22 cellular contexts compared by ENCODE assay signal in the genomic region with DNA sequence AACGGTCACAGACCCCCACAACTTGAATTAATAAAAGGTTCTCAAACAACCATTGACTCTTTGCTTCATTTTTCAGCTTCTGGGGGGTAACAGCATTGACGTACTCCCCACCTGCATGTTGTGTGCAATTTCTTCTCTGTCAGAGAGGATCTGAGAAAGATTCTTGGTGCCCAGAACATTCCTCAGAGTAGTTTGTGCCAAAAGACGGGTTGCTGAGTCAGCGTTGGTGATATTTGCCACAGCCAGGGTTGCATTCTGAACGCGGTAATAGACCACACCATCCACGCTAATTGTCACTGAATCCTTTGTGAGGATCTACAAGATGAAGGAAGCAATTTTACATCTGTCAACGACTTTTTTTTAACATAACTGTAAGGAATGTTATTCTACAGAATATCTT. TPM values are rescaled to one million over a fixed set of nuclear protein-coding genes. Genes with fewer than 3 reads are reported as not detected.
DNase-seq lines count a peak whose midpoint lies in the region; ATAC-seq and TF ChIP-seq lines count a peak whose summit lies in the region.
"Had no signal": no experiment of that assay in that cellular context is flagged by ENCODE, and none has a peak within 500 bp of the region (broad histone marks: within the 10 kb centered on the region; RNA-seq: fewer than 3 reads in every experiment).

No MANE protein-coding gene starts in this region.

- H3K36me3 ChIP-seq in muscle layer of colon (ENCODE audit: insufficient read depth, low read length) (peaks cover 52% of the 10 kb centered on the region), spleen (peaks cover 0 to 99% (median 69%) of the 10 kb centered on the region in 6 donors)
- H3K36me3 ChIP-seq: colonic mucosa had no signal

- H3K4me1 Mint-ChIP-seq in activated CD8-positive, alpha-beta T cell treated with anti-CD3 and anti-CD28 coated beads, Interleukin-2, amount 10 ng/mL, durations not matched to agents 7 days and 5 days (ENCODE audit: low read depth) = peaks cover 30% of the 10 kb centered on the region
- peaks cover 31% of the 10 kb centered on the region for H3K4me1 Mint-ChIP-seq in activated CD8-positive, alpha-beta T cell treated with anti-CD3 and anti-CD28 coated beads for 36 hours (ENCODE audit: low read depth)

- POLR2A ChIA-PET in activated CD8-positive, alpha-beta T cell treated with anti-CD3 and anti-CD28 coated beads, Interleukin-2, amount 10 ng/mL, durations not matched to agents 7 days and 5 days (lab: Charles Lee) = no interaction called here
- POLR2A ChIA-PET in activated CD8-positive, alpha-beta T cell treated with anti-CD3 and anti-CD28 coated beads for 36 hours (lab: Charles Lee) = interaction anchor here (1.0 kb wide), 2 partner anchors 8 to 29 kb away, joined by 3 to 4 read pairs; no protein-coding TSS in a partner anchor

- no peaks in the 10 kb centered on the region for H3K27me3 Mint-ChIP-seq in activated CD8-positive, alpha-beta T cell treated with anti-CD3 and anti-CD28 coated beads, Interleukin-2, amount 10 ng/mL, durations not matched to agents 7 days and 5 days (ENCODE audit: low read depth)
- H3K27me3 Mint-ChIP-seq in activated CD8-positive, alpha-beta T cell treated with anti-CD3 and anti-CD28 coated beads for 36 hours = no peaks in the 10 kb centered on the region

- H3K27me3 ChIP-seq in muscle layer of colon (ENCODE audit: control insufficient read depth in 1 of 2, insufficient read depth in 2 of 2, low read length in 2 of 2) = no peaks in the 10 kb centered on the region
- H3K27me3 ChIP-seq in spleen (replicated peaks in 1 of 7) = no peaks in the 10 kb centered on the region
- H3K27me3 ChIP-seq: BE2C, colonic mucosa, upper lobe of left lung had no signal

- H3K9ac ChIP-seq in muscle layer of colon (ENCODE audit: low read length) = no peak overlapping the region

- ATAC-seq in activated CD8-positive, alpha-beta T cell treated with anti-CD3 and anti-CD28 coated beads, Interleukin-2, amount 10 ng/mL, durations not matched to agents 7 days and 5 days = no peak
- no peak for ATAC-seq in activated CD8-positive, alpha-beta T cell treated with anti-CD3 and anti-CD28 coated beads for 36 hours
- no peak for ATAC-seq in GM21367 (IDR thresholded peaks at IDR 0.05; ENCODE audit: unreplicated experiment)
- ATAC-seq in activated CD4-positive, CD25-positive, alpha-beta regulatory T cell treated with anti-CD3 and anti-CD28 coated beads, Interleukin-2, amount 50 U/mL, for 24 hours = no peak
- ATAC-seq: left ventricle myocardium superior; mucosa of descending colon; stimulated activated naive CD8-positive, alpha-beta T cell treated with anti-CD3 and anti-CD28 coated beads, Interleukin-15, Interleukin-2, amounts not matched to agents 100 U/mL and 50 U/mL, for 24 hours had no signal

- TF ChIP-seq POLR2A in spleen (IDR thresholded peaks at IDR 0.05) = no peak

- CTCF ChIA-PET in activated CD8-positive, alpha-beta T cell treated with anti-CD3 and anti-CD28 coated beads, Interleukin-2, amount 10 ng/mL, durations not matched to agents 7 days and 5 days (lab: Charles Lee) = interaction anchor here (0.7 to 4.5 kb wide), 5 partner anchors 10 to 71 kb away, joined by 3 to 24 read pairs (median 3); no protein-coding TSS in a partner anchor
- CTCF ChIA-PET in activated CD8-positive, alpha-beta T cell treated with anti-CD3 and anti-CD28 coated beads for 36 hours (lab: Charles Lee) = interaction anchor here (2.8 to 2.9 kb wide), 2 partner anchors 29 to 51 kb away, joined by 11 to 21 read pairs; no protein-coding TSS in a partner anchor

- H3K27ac ChIP-seq in muscle layer of colon (ENCODE audit: low read depth, low read length) = peak overlapping the region; percentile 31
- H3K27ac ChIP-seq in spleen = peak overlapping the region in 5 of 8 donors; percentile 7 to 97 (median 97)
- H3K27ac ChIP-seq: 22Rv1, colonic mucosa, RWPE1 had no signal

- no peak for TF ChIP-seq CTCF in activated CD8-positive, alpha-beta T cell treated with anti-CD3 and anti-CD28 coated beads for 36 hours (IDR thresholded peaks at IDR 0.05)
- TF ChIP-seq CTCF in spleen (IDR thresholded peaks at IDR 0.05 in 8 of 11, conservative IDR thresholded peaks at IDR 0.05 in 3 of 11) = no peak

- DNase-seq in activated CD8-positive, alpha-beta T cell treated with anti-CD3 and anti-CD28 coated beads, Interleukin-2, amount 10 ng/mL, durations not matched to agents 7 days and 5 days = peak; percentile 11
- no peak for DNase-seq in activated CD8-positive, alpha-beta T cell treated with anti-CD3 and anti-CD28 coated beads for 36 hours
- DNase-seq in amniotic epithelial cell (ENCODE audit: low read depth) (peak; percentile 64), spleen (no peak)
- no peak for DNase-seq in stimulated activated CD4-positive, alpha-beta T cell treated with anti-CD3 and anti-CD28 coated beads, Interleukin-4, amount 100 ng/mL, for 1 hour
- DNase-seq: activated CD4-positive, CD25-positive, alpha-beta regulatory T cell treated with anti-CD3 and anti-CD28 coated beads, Interleukin-2, amount 50 U/mL, for 72 hours; activated naive CD4-positive, alpha-beta T cell treated with anti-CD3 and anti-CD28 coated beads, Interleukin-2, amount 50 U/mL, for 16 hours; BE2C; colonic mucosa; DMS79 treated with DMSO at 0.1 percent for 48 hours; left ventricle myocardium superior; mucosa of descending colon; NCI-H1417; NCI-H510A treated with DMSO at 0.1 percent for 48 hours; occipital lobe; stimulated activated naive CD8-positive, alpha-beta T cell treated with anti-CD3 and anti-CD28 coated beads, Interleukin-15, Interleukin-2, amounts not matched to agents 100 U/mL and 50 U/mL, for 24 hours; upper lobe of left lung had no signal

- no peaks in the 10 kb centered on the region for H3K9me3 Mint-ChIP-seq in activated CD8-positive, alpha-beta T cell treated with anti-CD3 and anti-CD28 coated beads, Interleukin-2, amount 10 ng/mL, durations not matched to agents 7 days and 5 days (ENCODE audit: insufficient read depth)
- H3K9me3 Mint-ChIP-seq in activated CD8-positive, alpha-beta T cell treated with anti-CD3 and anti-CD28 coated beads for 36 hours = no peaks in the 10 kb centered on the region

- 80 to 90% (median 82%) methylated on average over 8 of the region's 8 CpGs for WGBS in spleen, 5 donors

- H3K4me3 ChIP-seq in muscle layer of colon (ENCODE audit: low read depth in 1 of 2, low read length in 2 of 2) (no peak overlapping the region), spleen (no peak overlapping the region)
- H3K4me3 ChIP-seq: colonic mucosa, mucosa of descending colon, upper lobe of left lung had no signal

- no peaks in the 10 kb centered on the region for H3K9me3 ChIP-seq in muscle layer of colon (ENCODE audit: low read length)
- H3K9me3 ChIP-seq in spleen = no peaks in the 10 kb centered on the region
- H3K9me3 ChIP-seq: BE2C, colonic mucosa, mucosa of descending colon, upper lobe of left lung had no signal

- H3K27ac Mint-ChIP-seq in activated CD8-positive, alpha-beta T cell treated with anti-CD3 and anti-CD28 coated beads, Interleukin-2, amount 10 ng/mL, durations not matched to agents 7 days and 5 days = no peak overlapping the region
- no peak overlapping the region for H3K27ac Mint-ChIP-seq in activated CD8-positive, alpha-beta T cell treated with anti-CD3 and anti-CD28 coated beads for 36 hours

- peaks cover 66% of the 10 kb centered on the region for H3K36me3 Mint-ChIP-seq in activated CD8-positive, alpha-beta T cell treated with anti-CD3 and anti-CD28 coated beads, Interleukin-2, amount 10 ng/mL, durations not matched to agents 7 days and 5 days (ENCODE audit: low read depth)
- peaks cover 32% of the 10 kb centered on the region for H3K36me3 Mint-ChIP-seq in activated CD8-positive, alpha-beta T cell treated with anti-CD3 and anti-CD28 coated beads for 36 hours (ENCODE audit: low read depth)

- peaks cover 87% of the 10 kb centered on the region for H3K4me1 ChIP-seq in muscle layer of colon (ENCODE audit: insufficient read depth, low read length)
- peaks cover 37 to 94% (median 65%) of the 10 kb centered on the region in 6 donors for H3K4me1 ChIP-seq in spleen

- intact Hi-C loops in activated CD8-positive, alpha-beta T cell treated with anti-CD3 and anti-CD28 coated beads for 36 hours (cut with micrococcal nuclease) = no loop called here
- intact Hi-C loops in spleen (cut with DNase I; ENCODE audit: low total_unique reads) = no loop called here

- no peak overlapping the region for H3K4me3 Mint-ChIP-seq in activated CD8-positive, alpha-beta T cell treated with anti-CD3 and anti-CD28 coated beads, Interleukin-2, amount 10 ng/mL, durations not matched to agents 7 days and 5 days
- no peak overlapping the region for H3K4me3 Mint-ChIP-seq in activated CD8-positive, alpha-beta T cell treated with anti-CD3 and anti-CD28 coated beads for 36 hours

RNA-seq across cellular contexts. Expression of a gene that starts 21.0 kb away (rescaled TPM):
- total RNA-seq in activated CD8-positive, alpha-beta T cell treated with anti-CD3 and anti-CD28 coated beads, Interleukin-2, amount 10 ng/mL, durations not matched to agents 7 days and 5 days = 10 to 100 TPM; 50.7 to 54.9 TPM
- total RNA-seq in activated CD8-positive, alpha-beta T cell treated with anti-CD3 and anti-CD28 coated beads for 36 hours = 10 to 100 TPM; 31.7 to 32.5 TPM
- 100 to 1,000 TPM; 265 to 493 (median 335) TPM for total RNA-seq in spleen
- 10 to 100 TPM; 42.7 to 91.6 (median 80.7) TPM for polyA plus RNA-seq in spleen

Comparison
In these comparisons a context has a peak if more than half of its experiments do, and no peak if none do; other contexts are left out.
1. DNase-seq: peak in activated CD8-positive, alpha-beta T cell treated with anti-CD3 and anti-CD28 coated beads, Interleukin-2, amount 10 ng/mL, durations not matched to agents 7 days and 5 days (single experiment) and amniotic epithelial cell (single experiment); none in activated CD8-positive, alpha-beta T cell treated with anti-CD3 and anti-CD28 coated beads for 36 hours (single experiment), spleen (single experiment) and stimulated activated CD4-positive, alpha-beta T cell treated with anti-CD3 and anti-CD28 coated beads, Interleukin-4, amount 100 ng/mL, for 1 hour (single experiment).
2. RNA of a gene that starts 21.0 kb away (total RNA-seq): 265 to 493 TPM in spleen; 50.7 to 54.9 TPM in activated CD8-positive, alpha-beta T cell treated with anti-CD3 and anti-CD28 coated beads, Interleukin-2, amount 10 ng/mL, durations not matched to agents 7 days and 5 days and 31.7 to 32.5 TPM in activated CD8-positive, alpha-beta T cell treated with anti-CD3 and anti-CD28 coated beads for 36 hours; every median in the first group is over 4 times any median in the second.